In genomic region chr14:52790011-52790755, GRCh38 we compare ENCODE assay signal across 8 cellular contexts. TPM values are rescaled to one million over a fixed set of nuclear protein-coding genes. Genes with fewer than 3 reads are reported as not detected.
DNase-seq lines count a peak whose midpoint lies in the region; ATAC-seq and TF ChIP-seq lines count a peak whose summit lies in the region.

No MANE protein-coding gene starts in this region.

- intact Hi-C loops in left colon (cut with DNase I, micrococcal nuclease), result no loop called here

- H3K4me1 Mint-ChIP-seq in stimulated activated naive CD8-positive, alpha-beta T cell treated with anti-CD3 and anti-CD28 coated beads, Interleukin-15, Interleukin-2, amounts not matched to agents 100 ng/mL and 50 ng/mL, for 24 hours (ENCODE audit: low read depth), result peaks cover 35% of the 10 kb centered on the region
- H3K4me1 Mint-ChIP-seq in activated naive CD8-positive, alpha-beta T cell treated with anti-CD3 and anti-CD28 coated beads for 36 hours, result peaks cover 36% of the 10 kb centered on the region
- peaks cover 21% of the 10 kb centered on the region for H3K4me1 Mint-ChIP-seq in type B pancreatic cell (ENCODE audit: unreplicated experiment)

- DNase-seq in stimulated activated naive CD8-positive, alpha-beta T cell treated with anti-CD3 and anti-CD28 coated beads, Interleukin-15, Interleukin-2, amounts not matched to agents 100 U/mL and 50 U/mL, for 24 hours, result no peak
- no peak for DNase-seq in activated naive CD8-positive, alpha-beta T cell treated with anti-CD3 and anti-CD28 coated beads for 36 hours
- DNase-seq in left colon (peak in 1 of 2 donors; percentile 54), type B pancreatic cell (ENCODE audit: extremely low spot score, unreplicated experiment) (no peak), NCI-H2227 (lab: John Stamatoyannopoulos, UW; ENCODE audit: unreplicated experiment) (no peak), mucosa of gallbladder (ENCODE audit: low spot score) (no peak)

- no peak for TF ChIP-seq CTCF in type B pancreatic cell (conservative IDR thresholded peaks at IDR 0.05)

- no peak for ATAC-seq in stimulated activated naive CD8-positive, alpha-beta T cell treated with anti-CD3 and anti-CD28 coated beads, Interleukin-15, Interleukin-2, amounts not matched to agents 100 U/mL and 50 U/mL, for 24 hours
- ATAC-seq in left colon (peak; percentile 17), HG03354 (IDR thresholded peaks at IDR 0.05; ENCODE audit: poor library complexity, severe bottlenecking, unreplicated experiment) (no peak)

- peak overlapping the region; percentile 80 for H3K27ac Mint-ChIP-seq in stimulated activated naive CD8-positive, alpha-beta T cell treated with anti-CD3 and anti-CD28 coated beads, Interleukin-15, Interleukin-2, amounts not matched to agents 100 ng/mL and 50 ng/mL, for 24 hours
- H3K27ac Mint-ChIP-seq in activated naive CD8-positive, alpha-beta T cell treated with anti-CD3 and anti-CD28 coated beads for 36 hours, result peak overlapping the region; percentile 80
- H3K27ac Mint-ChIP-seq in type B pancreatic cell, result peak overlapping the region; percentile 91

- H3K9me3 Mint-ChIP-seq in stimulated activated naive CD8-positive, alpha-beta T cell treated with anti-CD3 and anti-CD28 coated beads, Interleukin-15, Interleukin-2, amounts not matched to agents 100 ng/mL and 50 ng/mL, for 24 hours, result no peaks in the 10 kb centered on the region
- H3K9me3 Mint-ChIP-seq in activated naive CD8-positive, alpha-beta T cell treated with anti-CD3 and anti-CD28 coated beads for 36 hours, result no peaks in the 10 kb centered on the region
- H3K9me3 Mint-ChIP-seq in type B pancreatic cell, result no peaks in the 10 kb centered on the region

- H3K4me3 Mint-ChIP-seq in stimulated activated naive CD8-positive, alpha-beta T cell treated with anti-CD3 and anti-CD28 coated beads, Interleukin-15, Interleukin-2, amounts not matched to agents 100 ng/mL and 50 ng/mL, for 24 hours, result peak overlapping the region; percentile 93
- peak overlapping the region; percentile 89 for H3K4me3 Mint-ChIP-seq in activated naive CD8-positive, alpha-beta T cell treated with anti-CD3 and anti-CD28 coated beads for 36 hours
- peak overlapping the region; percentile 94 for H3K4me3 Mint-ChIP-seq in type B pancreatic cell

- H3K27me3 Mint-ChIP-seq in stimulated activated naive CD8-positive, alpha-beta T cell treated with anti-CD3 and anti-CD28 coated beads, Interleukin-15, Interleukin-2, amounts not matched to agents 100 ng/mL and 50 ng/mL, for 24 hours, result no peaks in the 10 kb centered on the region
- H3K27me3 Mint-ChIP-seq in activated naive CD8-positive, alpha-beta T cell treated with anti-CD3 and anti-CD28 coated beads for 36 hours, result no peaks in the 10 kb centered on the region
- no peaks in the 10 kb centered on the region for H3K27me3 Mint-ChIP-seq in type B pancreatic cell

- peaks cover 8% of the 10 kb centered on the region for H3K36me3 Mint-ChIP-seq in stimulated activated naive CD8-positive, alpha-beta T cell treated with anti-CD3 and anti-CD28 coated beads, Interleukin-15, Interleukin-2, amounts not matched to agents 100 ng/mL and 50 ng/mL, for 24 hours (ENCODE audit: low read depth)
- H3K36me3 Mint-ChIP-seq in activated naive CD8-positive, alpha-beta T cell treated with anti-CD3 and anti-CD28 coated beads for 36 hours, result peaks cover 10% of the 10 kb centered on the region
- peaks cover 3% of the 10 kb centered on the region for H3K36me3 Mint-ChIP-seq in type B pancreatic cell

RNA-seq across cellular contexts. Expression of gene GNPNAT1, which starts 1.2 kb away (rescaled TPM):
- 10 to 100 TPM; 42.2 to 42.4 TPM for total RNA-seq in activated naive CD8-positive, alpha-beta T cell treated with anti-CD3 and anti-CD28 coated beads for 36 hours
- total RNA-seq in left colon, result 10 to 100 TPM; 29.5 to 34.5 TPM
- 23.7 and 26.6 TPM in 2 replicates for total RNA-seq in type B pancreatic cell (ENCODE audit: low replicate concordance)
- 18.9 TPM for total RNA-seq in mucosa of gallbladder
